ENCODE assay signal across 17 cellular contexts in the genomic region with DNA sequence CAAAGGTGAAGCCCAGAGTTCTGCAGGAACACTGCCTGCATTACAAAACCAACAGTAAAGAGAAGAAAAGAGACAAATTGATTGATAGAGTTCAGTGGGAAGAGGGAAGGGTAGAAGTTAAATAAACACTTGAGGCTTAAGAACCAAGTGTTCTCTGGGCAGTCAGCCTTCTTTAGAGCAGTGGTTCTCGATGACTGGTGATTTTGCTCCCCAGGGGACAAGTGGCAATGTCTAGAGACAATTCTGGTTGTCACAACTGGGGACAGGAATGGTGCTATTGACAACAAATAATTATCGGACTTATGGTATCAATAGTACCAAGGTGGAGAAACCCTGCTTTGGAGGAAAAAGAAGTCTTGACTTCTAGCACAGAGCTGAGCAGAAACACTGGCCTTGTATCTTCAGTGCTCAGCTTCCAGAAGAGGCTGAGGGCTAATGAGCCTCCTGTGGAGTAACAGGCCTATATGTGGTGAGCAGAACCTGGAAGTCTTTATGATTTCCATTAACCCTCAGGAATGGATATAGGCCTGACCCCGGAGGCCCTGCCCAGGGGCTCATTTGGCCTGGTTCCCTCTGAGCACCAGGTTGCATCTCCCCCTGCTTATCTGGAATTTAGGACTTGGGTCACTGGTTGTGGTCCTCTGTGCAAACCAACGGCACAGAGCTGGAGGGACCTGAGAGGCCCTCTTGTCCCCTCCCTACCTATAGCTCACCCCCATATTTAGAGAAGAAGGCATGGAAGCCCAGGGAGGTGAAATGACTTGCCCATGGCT.
"Had no signal": no experiment of that assay in that cellular context is flagged by ENCODE, and none has a peak within 500 bp of the region (broad histone marks: within the 10 kb centered on the region; RNA-seq: fewer than 3 reads in every experiment).

No MANE protein-coding gene starts in this region.

- DNase-seq: activated CD4-positive, alpha-beta T cell treated with anti-CD3 and anti-CD28 coated beads, Interleukin-2, amount 50 U/mL, for 1 hour; activated CD8-positive, alpha-beta T cell treated with anti-CD3 and anti-CD28 coated beads, Interleukin-2, amount 10 ng/mL, durations not matched to agents 7 days and 5 days; activated T-cell treated with anti-CD3 and anti-CD28 coated beads, Interleukin-2, amount 50 U/mL, for 1 hour; brain microvascular endothelial cell; caudate nucleus; effector CD4-positive, alpha-beta T cell; heart left ventricle; islet precursor cell; left cardiac atrium; mesendoderm; naive B cell; occipital lobe; small intestine; stimulated activated CD4-positive, alpha-beta T cell treated with anti-CD3 and anti-CD28 coated beads, Interleukin-15, amount 100 ng/mL, for 24 hours; stimulated activated CD8-positive, alpha-beta memory T cell treated with anti-CD3 and anti-CD28 coated beads, Interleukin-4, amount 100 ng/mL, for 48 hours; stimulated activated naive CD4-positive, alpha-beta T cell; tibial artery had no signal
